In genomic region chr9:132269704-132270516, GRCh38 we compare ENCODE assay signal across 1 cellular context.
TF ChIP-seq lines count a peak whose summit lies in the region.

No MANE protein-coding gene starts in this region.

TF ChIP-seq in HepG2, 621 proteins besides CTCF, POLR2A, EP300 and RAD21 (continued from another document):
- TF ChIP-seq, protein P1, sequence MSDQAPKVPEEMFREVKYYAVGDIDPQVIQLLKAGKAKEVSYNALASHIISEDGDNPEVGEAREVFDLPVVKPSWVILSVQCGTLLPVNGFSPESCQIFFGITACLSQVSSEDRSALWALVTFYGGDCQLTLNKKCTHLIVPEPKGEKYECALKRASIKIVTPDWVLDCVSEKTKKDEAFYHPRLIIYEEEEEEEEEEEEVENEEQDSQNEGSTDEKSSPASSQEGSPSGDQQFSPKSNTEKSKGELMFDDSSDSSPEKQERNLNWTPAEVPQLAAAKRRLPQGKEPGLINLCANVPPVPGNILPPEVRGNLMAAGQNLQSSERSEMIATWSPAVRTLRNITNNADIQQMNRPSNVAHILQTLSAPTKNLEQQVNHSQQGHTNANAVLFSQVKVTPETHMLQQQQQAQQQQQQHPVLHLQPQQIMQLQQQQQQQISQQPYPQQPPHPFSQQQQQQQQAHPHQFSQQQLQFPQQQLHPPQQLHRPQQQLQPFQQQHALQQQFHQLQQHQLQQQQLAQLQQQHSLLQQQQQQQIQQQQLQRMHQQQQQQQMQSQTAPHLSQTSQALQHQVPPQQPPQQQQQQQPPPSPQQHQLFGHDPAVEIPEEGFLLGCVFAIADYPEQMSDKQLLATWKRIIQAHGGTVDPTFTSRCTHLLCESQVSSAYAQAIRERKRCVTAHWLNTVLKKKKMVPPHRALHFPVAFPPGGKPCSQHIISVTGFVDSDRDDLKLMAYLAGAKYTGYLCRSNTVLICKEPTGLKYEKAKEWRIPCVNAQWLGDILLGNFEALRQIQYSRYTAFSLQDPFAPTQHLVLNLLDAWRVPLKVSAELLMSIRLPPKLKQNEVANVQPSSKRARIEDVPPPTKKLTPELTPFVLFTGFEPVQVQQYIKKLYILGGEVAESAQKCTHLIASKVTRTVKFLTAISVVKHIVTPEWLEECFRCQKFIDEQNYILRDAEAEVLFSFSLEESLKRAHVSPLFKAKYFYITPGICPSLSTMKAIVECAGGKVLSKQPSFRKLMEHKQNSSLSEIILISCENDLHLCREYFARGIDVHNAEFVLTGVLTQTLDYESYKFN (CRISPR knock-in tag; conservative IDR thresholded peaks at IDR 0.05), result 0 out of 2 replicates have a peak, but pooled peaks have one; percentile 15
- peak; percentile 86; the same call in 1 of the 3 replicates for TF ChIP-seq MXI1 (IDR thresholded peaks at IDR 0.05; ENCODE audit: borderline replicate concordance, low read depth, low read length)
- TF ChIP-seq MAFF (IDR thresholded peaks at IDR 0.05; ENCODE audit: low read depth, low read length), result peak; percentile 81
- 0 out of 2 replicates have a peak, but pooled peaks have one; percentile 66 for TF ChIP-seq JUND (CRISPR knock-in tag; IDR thresholded peaks at IDR 0.05)
- peak; percentile 87; the same call in 1 of the 2 replicates for TF ChIP-seq TFAP4 (IDR thresholded peaks at IDR 0.05; ENCODE audit: borderline replicate concordance, low read depth)
- TF ChIP-seq FOSL2 (CRISPR knock-in tag; IDR thresholded peaks at IDR 0.05), result peak; percentile 84
- peak; percentile 92 for TF ChIP-seq NFE2L2 (IDR thresholded peaks at IDR 0.05; ENCODE audit: low read length)
- 0 out of 2 replicates have a peak, but pooled peaks have one; percentile 30 for TF ChIP-seq JUNB (CRISPR knock-in tag; IDR thresholded peaks at IDR 0.05; ENCODE audit: borderline replicate concordance)
- TF ChIP-seq ZBTB26 (CRISPR knock-in tag; IDR thresholded peaks at IDR 0.05; ENCODE audit: borderline replicate concordance), result peak; percentile 97
- TF ChIP-seq MAFG (CRISPR knock-in tag; IDR thresholded peaks at IDR 0.05), result peak; percentile 99
- peak; percentile 36; the same call in 1 of the 2 replicates for TF ChIP-seq HDAC1 (CRISPR knock-in tag; IDR thresholded peaks at IDR 0.05)
- peak; percentile 70 for TF ChIP-seq SAP130 (CRISPR knock-in tag; IDR thresholded peaks at IDR 0.05; ENCODE audit: low read depth)
